Comparison of ENCODE assay signal across 20 cellular contexts in the genomic region with DNA sequence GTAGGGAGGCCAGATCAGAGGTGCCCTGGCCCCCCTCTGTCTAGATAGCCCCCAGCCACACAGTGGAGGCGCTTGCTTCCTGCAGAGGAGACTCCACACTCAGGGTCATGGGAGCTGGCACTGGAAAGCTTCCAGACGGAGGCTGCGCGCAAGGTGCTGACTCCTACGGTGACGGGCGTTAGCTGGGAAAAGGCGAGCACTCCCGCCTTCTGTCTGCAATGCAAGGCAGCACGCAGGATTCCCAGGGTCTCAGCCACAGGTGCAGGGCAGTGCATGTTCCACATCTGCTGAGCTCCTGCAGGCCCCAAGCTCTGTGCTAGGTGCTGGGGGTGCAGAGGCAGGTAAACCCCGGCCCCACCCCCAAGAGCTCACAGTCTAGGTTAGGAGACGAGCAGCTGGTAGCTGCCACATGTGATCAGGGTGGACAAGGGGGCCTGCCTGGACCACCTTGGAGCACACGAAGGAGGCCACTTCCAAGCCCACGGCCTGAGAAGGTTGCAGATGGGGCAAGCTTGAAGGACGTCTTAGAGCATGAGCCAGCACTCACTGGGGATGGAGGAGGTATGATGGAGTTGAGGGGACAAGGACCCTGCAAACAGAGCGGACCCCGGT.
DNase-seq lines count a peak whose midpoint lies in the region; ATAC-seq, FAIRE-seq and TF ChIP-seq lines count a peak whose summit lies in the region.
"Had no signal": no experiment of that assay in that cellular context is flagged by ENCODE, and none has a peak within 500 bp of the region (broad histone marks: within the 10 kb centered on the region; RNA-seq: fewer than 3 reads in every experiment).

No MANE protein-coding gene starts in this region.

- peaks cover 7% of the 10 kb centered on the region for H3K4me1 Mint-ChIP-seq in activated CD4-positive, alpha-beta T cell treated with anti-CD3 and anti-CD28 coated beads, Interleukin-2, amount 10 ng/mL, durations not matched to agents 24 days and 14 days

- H3K9me3 Mint-ChIP-seq in activated CD4-positive, alpha-beta T cell treated with anti-CD3 and anti-CD28 coated beads, Interleukin-2, amount 10 ng/mL, durations not matched to agents 24 days and 14 days, result no peaks in the 10 kb centered on the region
- H3K9me3 Mint-ChIP-seq: H9 had no signal

- no peak for ATAC-seq in GM18520 (IDR thresholded peaks at IDR 0.05; ENCODE audit: unreplicated experiment)
- no peak for ATAC-seq in GM21526 (IDR thresholded peaks at IDR 0.05; ENCODE audit: low FRiP score, unreplicated experiment)

- H3K27me3 Mint-ChIP-seq in activated CD4-positive, alpha-beta T cell treated with anti-CD3 and anti-CD28 coated beads, Interleukin-2, amount 10 ng/mL, durations not matched to agents 24 days and 14 days, result peaks cover 3% of the 10 kb centered on the region

- no peak overlapping the region for H3K4me3 Mint-ChIP-seq in activated CD4-positive, alpha-beta T cell treated with anti-CD3 and anti-CD28 coated beads, Interleukin-2, amount 10 ng/mL, durations not matched to agents 24 days and 14 days
- H3K4me3 Mint-ChIP-seq: H9 had no signal

- no peak for TF ChIP-seq CTCF in testis (IDR thresholded peaks at IDR 0.05)

- intact Hi-C loops in activated CD4-positive, alpha-beta T cell treated with anti-CD3 and anti-CD28 coated beads, Interleukin-2, amount 10 ng/mL, durations not matched to agents 24 days and 14 days (cut with micrococcal nuclease), result no loop called here
- intact Hi-C loops in testis (cut with DNase I; ENCODE audit: low total_unique reads), result no loop called here

- peaks cover 14% of the 10 kb centered on the region for H3K4me1 ChIP-seq in testis
- H3K4me1 ChIP-seq: SJSA1 had no signal

- H3K36me3 ChIP-seq in SK-N-MC (ENCODE audit: insufficient read depth, low read length), result no peaks in the 10 kb centered on the region
- no peaks in the 10 kb centered on the region for H3K36me3 ChIP-seq in testis (ENCODE audit: low read depth, missing control alignments)
- H3K36me3 ChIP-seq: SJSA1 had no signal

- H3K27ac Mint-ChIP-seq in activated CD4-positive, alpha-beta T cell treated with anti-CD3 and anti-CD28 coated beads, Interleukin-2, amount 10 ng/mL, durations not matched to agents 24 days and 14 days, result no peak overlapping the region
- H3K27ac Mint-ChIP-seq: H9 had no signal

- H3K36me3 Mint-ChIP-seq in activated CD4-positive, alpha-beta T cell treated with anti-CD3 and anti-CD28 coated beads, Interleukin-2, amount 10 ng/mL, durations not matched to agents 24 days and 14 days (ENCODE audit: low read depth), result no peaks in the 10 kb centered on the region

- peak; percentile 53 for DNase-seq in activated CD4-positive, alpha-beta T cell treated with anti-CD3 and anti-CD28 coated beads, Interleukin-2, amount 10 ng/mL, durations not matched to agents 24 days and 14 days
- DNase-seq in activated CD4-positive, alpha-beta T cell treated with anti-CD3 and anti-CD28 coated beads, Interleukin-2, amount 50 U/mL, for 1 hour, result no peak
- no peak for DNase-seq in SK-N-MC (ENCODE audit: low read depth, low spot score)
- peak; percentile 80 for DNase-seq in mesenteric fat pad (ENCODE audit: low spot score)
- DNase-seq in testis, result peak; percentile 47
- DNase-seq in GM12891 (ENCODE audit: insufficient read length, low spot score), result no peak
- DNase-seq: C1 segment of cervical spinal cord, DMS153, H9, IMR-90, Kasumi-1, NCI-H1105 treated with DMSO at 0.1 percent for 48 hours, NCI-H187, NCI-H446 treated with DMSO at 0.1 percent for 48 hours, RPMI8226 had no signal

- no peak for TF ChIP-seq POLR2A in testis (IDR thresholded peaks at IDR 0.05)
- TF ChIP-seq POLR2A in GM12891 (IDR thresholded peaks at IDR 0.05; ENCODE audit: low read depth, low read length), result no peak

- 74 to 75% methylated on average over 16 to 17 of the region's 17 CpGs for WGBS in testis, 2 donors

- no peaks in the 10 kb centered on the region for H3K27me3 ChIP-seq in testis
- H3K27me3 ChIP-seq: SJSA1 had no signal

- no peak overlapping the region for H3K27ac ChIP-seq in SK-N-MC
- no peak overlapping the region for H3K27ac ChIP-seq in testis
- H3K27ac ChIP-seq: SJSA1 had no signal

- peak overlapping the region; percentile 36; the same call in 1 of the 2 replicates for H3K4me3 ChIP-seq in SK-N-MC
- no peak overlapping the region for H3K4me3 ChIP-seq in testis
- H3K4me3 ChIP-seq: SJSA1 had no signal

- no peak for FAIRE-seq in GM12891 (lab: Jason Lieb, UNC)
- FAIRE-seq: A204.1, GM12892 had no signal

- no peak overlapping the region for H3K9ac ChIP-seq in SK-N-MC (ENCODE audit: insufficient read length)

- H3K9me3 ChIP-seq in SK-N-MC (ENCODE audit: low read depth, low read length), result no peaks in the 10 kb centered on the region
- no peaks in the 10 kb centered on the region for H3K9me3 ChIP-seq in testis
- H3K9me3 ChIP-seq: SJSA1 had no signal

TF ChIP-seq in GM12891, 5 proteins besides CTCF, POLR2A, EP300 and RAD21:
- TF ChIP-seq PAX5 (IDR thresholded peaks at IDR 0.05; ENCODE audit: insufficient read depth, low read length, severe bottlenecking) (no peak), SPI1 (IDR thresholded peaks at IDR 0.05; ENCODE audit: low read depth, low read length) (no peak), POLR2AphosphoS5 (IDR thresholded peaks at IDR 0.05; ENCODE audit: low read depth, low read length) (no peak), POU2F2 (IDR thresholded peaks at IDR 0.05; ENCODE audit: low read depth, low read length) (no peak), TAF1 (IDR thresholded peaks at IDR 0.05; ENCODE audit: low read depth, low read length) (no peak)

Comparison
In these comparisons a context has a peak if more than half of its experiments do, and no peak if none do; other contexts are left out.
1. DNase-seq: peak in activated CD4-positive, alpha-beta T cell treated with anti-CD3 and anti-CD28 coated beads, Interleukin-2, amount 10 ng/mL, durations not matched to agents 24 days and 14 days (single experiment), mesenteric fat pad (single experiment) and testis (single experiment); none in activated CD4-positive, alpha-beta T cell treated with anti-CD3 and anti-CD28 coated beads, Interleukin-2, amount 50 U/mL, for 1 hour (single experiment), SK-N-MC (single experiment) and GM12891 (single experiment).